8 cellular contexts compared by ENCODE assay signal in genomic region chr10:15168781-15169554, GRCh38. TPM values are rescaled to one million over a fixed set of nuclear protein-coding genes. Genes with fewer than 3 reads are reported as not detected.
DNase-seq lines count a peak whose midpoint lies in the region; TF ChIP-seq lines count a peak whose summit lies in the region.

No MANE protein-coding gene starts in this region.

- no peak overlapping the region for H3K27ac ChIP-seq in MM.1S (ENCODE audit: low read length)
- H3K27ac ChIP-seq in SK-N-SH (ENCODE audit: low read depth in 2 of 2, low read length in 1 of 2): peak overlapping the region in 1 of 2 experiments; percentile 86; a peak in 3 of 4 replicates
- H3K27ac ChIP-seq in suprapubic skin: peak overlapping the region; percentile 43

- no peak for TF ChIP-seq RAD21 in SK-N-SH (IDR thresholded peaks at IDR 0.05; ENCODE audit: low read length)

- H3K36me3 ChIP-seq in HAP-1 (replicated peaks) (no peaks in the 10 kb centered on the region), MM.1S (replicated peaks; ENCODE audit: insufficient read depth, low read length) (no peaks in the 10 kb centered on the region), SK-N-SH (replicated peaks in 1 of 2; ENCODE audit: control insufficient read depth in 1 of 2, insufficient read depth in 2 of 2, low read length in 1 of 2) (no peaks in the 10 kb centered on the region), suprapubic skin (no peaks in the 10 kb centered on the region)

- CTCF ChIA-PET in SK-N-SH (lab: Yijun Ruan, JAX): interaction anchor here (0.7 to 2.0 kb wide), 3 partner anchors 9 to 202 kb away, joined by 3 to 7 read pairs (median 4); partner anchors contain the start of gene FAM171A1

- H3K79me2 ChIP-seq in MM.1S (ENCODE audit: low read length) (peaks cover 19% of the 10 kb centered on the region), SK-N-SH (ENCODE audit: insufficient read depth) (peaks cover 40% of the 10 kb centered on the region)

- H3K4me3 Mint-ChIP-seq in osteocyte (ENCODE audit: unreplicated experiment): no peak overlapping the region

- H3K9me3 Mint-ChIP-seq in osteocyte (ENCODE audit: unreplicated experiment): no peaks in the 10 kb centered on the region

- H3K9me3 ChIP-seq in HAP-1 (no peaks in the 10 kb centered on the region), MM.1S (replicated peaks; ENCODE audit: insufficient read depth, low read length) (no peaks in the 10 kb centered on the region), SK-N-SH (no peaks in the 10 kb centered on the region), suprapubic skin (no peaks in the 10 kb centered on the region)

- whole genome bisulfite sequencing in SK-N-SH (ENCODE audit: low lambda C conversion rate): 24% methylated on average over 26 of the region's 45 CpGs
- 25% methylated on average over 15 of the region's 45 CpGs for WGBS in suprapubic skin

- peak; percentile 64 for DNase-seq in ELF-1 (ENCODE audit: low read depth, low spot score)
- peak; percentile 90 to 98 for DNase-seq in HAP-1 (ENCODE audit: low spot score in 2 of 2)
- peak; percentile 90 for DNase-seq in MM.1S
- peak; percentile 98 for DNase-seq in SK-N-SH
- peak; percentile 91 for DNase-seq in activated naive CD4-positive, alpha-beta T cell treated with anti-CD3 and anti-CD28 coated beads, Interleukin-2, amount 50 U/mL, for 16 hours
- DNase-seq in germinal center (ENCODE audit: low spot score): peak; percentile 99
- peak; percentile 99 for DNase-seq in osteocyte (ENCODE audit: extremely low spot score, unreplicated experiment)
- peak; percentile 99 for DNase-seq in suprapubic skin (ENCODE audit: low spot score in 2 of 2)

- H3K4me3 ChIP-seq in HAP-1 (no peak overlapping the region), MM.1S (ENCODE audit: low read length) (peak overlapping the region; percentile 57; the same call in 1 of the 2 replicates), SK-N-SH (ENCODE audit: low read depth in 2 of 2, low read length in 1 of 2) (peak overlapping the region in 1 of 2 experiments; percentile 19; a peak in 1 of 4 replicates), suprapubic skin (peak overlapping the region; percentile 100)

- H3K27me3 ChIP-seq in HAP-1 (ENCODE audit: low read depth): no peaks in the 10 kb centered on the region
- no peaks in the 10 kb centered on the region for H3K27me3 ChIP-seq in MM.1S (replicated peaks; ENCODE audit: insufficient read depth, low read length)
- no peaks in the 10 kb centered on the region for H3K27me3 ChIP-seq in SK-N-SH (ENCODE audit: insufficient read depth)
- H3K27me3 ChIP-seq in suprapubic skin: no peaks in the 10 kb centered on the region

- TF ChIP-seq CTCF in MM.1S (IDR thresholded peaks at IDR 0.05; ENCODE audit: low read length) (no peak), SK-N-SH (IDR thresholded peaks at IDR 0.05) (no peak), osteocyte (IDR thresholded peaks at IDR 0.05) (no peak), suprapubic skin (IDR thresholded peaks at IDR 0.05) (no peak)

- POLR2A ChIA-PET in SK-N-SH (lab: Yijun Ruan, JAX): interaction anchor here (1.1 kb wide), 1 partner anchor 201 kb away, joined by 4 read pairs; no protein-coding TSS in a partner anchor

- H3K4me2 ChIP-seq in MM.1S (ENCODE audit: low read depth, low read length) (peak overlapping the region; percentile 90; the same call in 1 of the 2 replicates), SK-N-SH (peak overlapping the region; percentile 39)

- H3F3A ChIP-seq in MM.1S (ENCODE audit: insufficient read depth, low read length): no peaks in the 10 kb centered on the region
- no peaks in the 10 kb centered on the region for H3F3A ChIP-seq in SK-N-SH (replicated peaks; ENCODE audit: insufficient read depth)

- H3K4me1 Mint-ChIP-seq in osteocyte (ENCODE audit: unreplicated experiment): peaks cover 27% of the 10 kb centered on the region

- H4K20me1 ChIP-seq in MM.1S (ENCODE audit: insufficient read depth, low read length) (no peaks in the 10 kb centered on the region), SK-N-SH (ENCODE audit: insufficient read depth) (peaks cover 12% of the 10 kb centered on the region; the same call in 1 of the 2 replicates)

- H3K9ac ChIP-seq in MM.1S (ENCODE audit: low read length) (peak overlapping the region; percentile 46; the same call in 1 of the 2 replicates), SK-N-SH (0 out of 2 replicates have a peak overlapping the region, but pooled peaks have one; percentile 7)

- H3K27me3 Mint-ChIP-seq in osteocyte (ENCODE audit: unreplicated experiment): no peaks in the 10 kb centered on the region

- H3K4me1 ChIP-seq in HAP-1 (peaks cover 27% of the 10 kb centered on the region), MM.1S (ENCODE audit: low read length) (peaks cover 5% of the 10 kb centered on the region; the same call in 1 of the 2 replicates), SK-N-SH (ENCODE audit: control insufficient read depth in 1 of 2, insufficient read depth in 2 of 2, low read depth in 1 of 2, low read length in 1 of 2) (peaks cover 4 to 25% of the 10 kb centered on the region in 2 experiments), suprapubic skin (peaks cover 29% of the 10 kb centered on the region)

- H3K36me3 Mint-ChIP-seq in osteocyte (ENCODE audit: unreplicated experiment): no peaks in the 10 kb centered on the region

- H3K9me2 ChIP-seq in MM.1S (replicated peaks; ENCODE audit: insufficient read depth, low read length) (no peaks in the 10 kb centered on the region), SK-N-SH (no peaks in the 10 kb centered on the region)

- no peak overlapping the region for H3K27ac Mint-ChIP-seq in osteocyte (ENCODE audit: unreplicated experiment)

- no peak for TF ChIP-seq EP300 in SK-N-SH (IDR thresholded peaks at IDR 0.05; ENCODE audit: borderline replicate concordance in 1 of 2, low read depth in 1 of 2, low read length in 1 of 2)
- no peak for TF ChIP-seq EP300 in suprapubic skin (IDR thresholded peaks at IDR 0.05)

- in situ Hi-C loops in HAP-1 (cut with MboI; ENCODE audit: low sequenced_read_pairs): no loop called here

- peak overlapping the region; percentile 89 for H2AFZ ChIP-seq in MM.1S (ENCODE audit: low read length)
- peak overlapping the region; percentile 79 for H2AFZ ChIP-seq in SK-N-SH (ENCODE audit: low read depth)

- no peak for TF ChIP-seq POLR2A in suprapubic skin (IDR thresholded peaks at IDR 0.05)

TF ChIP-seq in SK-N-SH, 30 proteins besides CTCF, POLR2A, EP300 and RAD21 (continues in another document):
- TF ChIP-seq REST (IDR thresholded peaks at IDR 0.05; ENCODE audit: low read depth, low read length) (no peak), NFIC (IDR thresholded peaks at IDR 0.05; ENCODE audit: borderline replicate concordance) (no peak), MXI1 (IDR thresholded peaks at IDR 0.05; ENCODE audit: low read depth, low read length) (peak; percentile 74; the same call in 1 of the 2 replicates), RFX5 (IDR thresholded peaks at IDR 0.05; ENCODE audit: low read length) (no peak), TAF1 (IDR thresholded peaks at IDR 0.05; ENCODE audit: borderline replicate concordance, low read depth, low read length) (peak; percentile 73; the same call in 1 of the 2 replicates), CHD2 (IDR thresholded peaks at IDR 0.05; ENCODE audit: low read length, partially characterized antibody) (no peak), FOXM1 (IDR thresholded peaks at IDR 0.05; ENCODE audit: low read depth) (no peak), TCF12 (IDR thresholded peaks at IDR 0.05) (no peak), EZH2phosphoT487 (IDR thresholded peaks at IDR 0.05; ENCODE audit: borderline replicate concordance, low read depth) (no peak), MEF2A (IDR thresholded peaks at IDR 0.05; ENCODE audit: borderline replicate concordance, low read depth) (no peak), RCOR1 (IDR thresholded peaks at IDR 0.05; ENCODE audit: low read length) (no peak)
- TF ChIP-seq, protein P1, sequence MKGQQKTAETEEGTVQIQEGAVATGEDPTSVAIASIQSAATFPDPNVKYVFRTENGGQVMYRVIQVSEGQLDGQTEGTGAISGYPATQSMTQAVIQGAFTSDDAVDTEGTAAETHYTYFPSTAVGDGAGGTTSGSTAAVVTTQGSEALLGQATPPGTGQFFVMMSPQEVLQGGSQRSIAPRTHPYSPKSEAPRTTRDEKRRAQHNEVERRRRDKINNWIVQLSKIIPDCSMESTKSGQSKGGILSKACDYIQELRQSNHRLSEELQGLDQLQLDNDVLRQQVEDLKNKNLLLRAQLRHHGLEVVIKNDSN (IDR thresholded peaks at IDR 0.05; ENCODE audit: borderline replicate concordance, low read depth): no peak

RNA-seq across cellular contexts. Expression of gene NMT2, which starts 0.5 kb away (rescaled TPM):
- 25.9 and 26.5 TPM in 2 replicates for polyA plus RNA-seq in SK-N-SH (2012; rRNA removed)
- 28.8 and 32.4 TPM in 2 replicates for polyA plus RNA-seq in SK-N-SH (2012; cell fraction: cytosol; rRNA removed)
- 38.5 and 52.3 TPM in 2 replicates for polyA plus RNA-seq in SK-N-SH (2012; cell fraction: nucleus; rRNA removed)
- total RNA-seq in osteocyte (15.0 and 17.4 TPM in 2 replicates), suprapubic skin (10 to 100 TPM; 14.1 to 25.5 (median 16.6) TPM)
